Comparison of ENCODE assay signal across 13 cellular contexts in genomic region chr17:44795421-44795820, GRCh38. TPM values are rescaled to one million over a fixed set of nuclear protein-coding genes. Genes with fewer than 3 reads are reported as not detected.
A peak's percentile ranks its signal among the peaks of the same experiment; 100 is the strongest.
DNase-seq lines count a peak whose midpoint lies in the region; ATAC-seq, FAIRE-seq and TF ChIP-seq lines count a peak whose summit lies in the region.
"Had no signal": no experiment of that assay in that cellular context is flagged by ENCODE, and none has a peak within 500 bp of the region (broad histone marks: within the 10 kb centered on the region; RNA-seq: fewer than 3 reads in every experiment).

No MANE protein-coding gene starts in this region.

- H3K4me1 ChIP-seq in astrocyte (ENCODE audit: insufficient read depth, low read length), result peaks cover 35% of the 10 kb centered on the region
- peaks cover 27% of the 10 kb centered on the region for H3K4me1 ChIP-seq in keratinocyte (ENCODE audit: control insufficient read depth, extremely low read depth, insufficient read depth, low read length)
- peaks cover 5 to 9% (median 8%) of the 10 kb centered on the region in 3 donors for H3K4me1 ChIP-seq in skeletal muscle tissue (ENCODE audit: control insufficient read depth in 3 of 3, insufficient read depth in 3 of 3, low read length in 3 of 3)

- peak; percentile 6 for DNase-seq in H4 (ENCODE audit: low spot score)
- DNase-seq in astrocyte (ENCODE audit: low read depth), result no peak
- DNase-seq in keratinocyte (ENCODE audit: low read depth, low spot score), result no peak
- no peak for DNase-seq in activated CD4-positive, CD25-positive, alpha-beta regulatory T cell (lab: John Stamatoyannopoulos, UW)
- DNase-seq in stimulated activated naive CD8-positive, alpha-beta T cell treated with anti-CD3 and anti-CD28 coated beads, Interleukin-15, Interleukin-2, amounts not matched to agents 100 U/mL and 50 U/mL, for 24 hours, result no peak
- DNase-seq in GM19238 (ENCODE audit: insufficient read length, low spot score), result no peak
- DNase-seq: activated CD4-positive, alpha-beta T cell treated with anti-CD3 and anti-CD28 coated beads, Interleukin-2, amount 50 U/mL, for 1 hour had no signal

- no peak overlapping the region for H3K4me3 Mint-ChIP-seq in astrocyte (ENCODE audit: unreplicated experiment)
- H3K4me3 Mint-ChIP-seq: T-helper 1 cell treated with Interleukin-12 subunit alpha and Interleukin-12 subunit beta and Interleukin-4 antibody, amounts not matched to agents 30 μg/mL and 1 μg/mL, for 36 hours had no signal

- H4K20me1 ChIP-seq in astrocyte (ENCODE audit: insufficient read depth, low read length) (no peaks in the 10 kb centered on the region), keratinocyte (ENCODE audit: control insufficient read depth, extremely low read depth, insufficient read depth, low read length) (no peaks in the 10 kb centered on the region)

- no peaks in the 10 kb centered on the region for H3K27me3 Mint-ChIP-seq in astrocyte (ENCODE audit: low read depth, unreplicated experiment)

- H3K4me2 ChIP-seq in astrocyte (ENCODE audit: low read length), result peak overlapping the region; percentile 65
- peak overlapping the region; percentile 37 for H3K4me2 ChIP-seq in keratinocyte (ENCODE audit: control insufficient read depth, extremely low read depth, insufficient read depth, low read depth, low read length)

- H3K9me3 ChIP-seq in astrocyte (ENCODE audit: insufficient read depth, low read depth, low read length), result no peaks in the 10 kb centered on the region
- H3K9me3 ChIP-seq in keratinocyte (ENCODE audit: control insufficient read depth, low read depth, low read length), result no peaks in the 10 kb centered on the region
- no peaks in the 10 kb centered on the region for H3K9me3 ChIP-seq in skeletal muscle tissue (ENCODE audit: control insufficient read depth in 3 of 3, low read length in 3 of 3)

- H3K27ac Mint-ChIP-seq in astrocyte (ENCODE audit: unreplicated experiment), result peak overlapping the region; percentile 84
- H3K27ac Mint-ChIP-seq: T-helper 1 cell treated with Interleukin-12 subunit alpha and Interleukin-12 subunit beta and Interleukin-4 antibody, amounts not matched to agents 30 μg/mL and 1 μg/mL, for 36 hours had no signal

- H3K27ac ChIP-seq in astrocyte (ENCODE audit: low read depth, low read length) (peak overlapping the region; percentile 95), keratinocyte (ENCODE audit: control insufficient read depth, insufficient read depth, low read length) (peak overlapping the region; percentile 43), skeletal muscle tissue (ENCODE audit: low read depth, low read length) (peak overlapping the region; percentile 41)
- H3K27ac ChIP-seq: C4-2B had no signal

- H3K9ac ChIP-seq in astrocyte (ENCODE audit: low read length) (peak overlapping the region; percentile 67), keratinocyte (ENCODE audit: control insufficient read depth, extremely low read depth, insufficient read depth, low read length) (no peak overlapping the region), skeletal muscle tissue (ENCODE audit: low read depth in 1 of 3, low read length in 3 of 3) (no peak overlapping the region)

- peaks cover 5% of the 10 kb centered on the region for H3K79me2 ChIP-seq in astrocyte (ENCODE audit: insufficient read depth, low read length)
- H3K79me2 ChIP-seq in keratinocyte (ENCODE audit: control insufficient read depth, insufficient read depth, low read length), result no peaks in the 10 kb centered on the region

- TF ChIP-seq CTCF in astrocyte (IDR thresholded peaks at IDR 0.05; ENCODE audit: insufficient read depth, low read depth, low read length) (no peak), keratinocyte (optimal IDR thresholded peaks at IDR 0.05 in 1 of 3, IDR thresholded peaks at IDR 0.05 in 1 of 3, conservative IDR thresholded peaks at IDR 0.05 in 1 of 3; ENCODE audit: extremely low read depth in 1 of 3, insufficient read depth in 2 of 3, low read length in 3 of 3) (no peak)

- H3K9me3 Mint-ChIP-seq in astrocyte (ENCODE audit: unreplicated experiment), result no peaks in the 10 kb centered on the region
- H3K9me3 Mint-ChIP-seq: T-helper 1 cell treated with Interleukin-12 subunit alpha and Interleukin-12 subunit beta and Interleukin-4 antibody, amounts not matched to agents 30 μg/mL and 1 μg/mL, for 36 hours had no signal

- FAIRE-seq in astrocyte (lab: Jason Lieb, UNC) (no peak), keratinocyte (lab: Jason Lieb, UNC) (no peak)
- FAIRE-seq: bronchial epithelial cell had no signal

- H3K4me3 ChIP-seq in astrocyte (ENCODE audit: insufficient read depth, low read depth, low read length), result no peak overlapping the region
- H3K4me3 ChIP-seq in keratinocyte (ENCODE audit: control insufficient read depth in 2 of 3, extremely low read depth in 1 of 3, insufficient read depth in 2 of 3, low read depth in 1 of 3, low read length in 3 of 3), result no peak overlapping the region
- no peak overlapping the region for H3K4me3 ChIP-seq in skeletal muscle tissue (ENCODE audit: low read length in 3 of 3)

- H3K27me3 ChIP-seq in astrocyte (ENCODE audit: insufficient read depth, low read length), result no peaks in the 10 kb centered on the region
- H3K27me3 ChIP-seq in keratinocyte (ENCODE audit: control insufficient read depth, extremely low read depth, insufficient read depth, low read length), result no peaks in the 10 kb centered on the region
- peaks cover 0 to 3% (median 0%) of the 10 kb centered on the region in 3 donors for H3K27me3 ChIP-seq in skeletal muscle tissue (ENCODE audit: control insufficient read depth in 3 of 3, insufficient read depth in 3 of 3, low read length in 3 of 3)

- H3K36me3 ChIP-seq in astrocyte (ENCODE audit: insufficient read depth, low read length) (peaks cover 6% of the 10 kb centered on the region), keratinocyte (ENCODE audit: control insufficient read depth in 2 of 2, extremely low read depth in 1 of 2, insufficient read depth in 2 of 2, low read length in 2 of 2) (peaks cover 4 to 10% of the 10 kb centered on the region in 2 experiments), skeletal muscle tissue (ENCODE audit: control insufficient read depth in 3 of 3, insufficient read depth in 3 of 3, low read length in 3 of 3) (no peaks in the 10 kb centered on the region)

- dilution Hi-C loops in keratinocyte (cut with MboI; ENCODE audit: extremely low pct_ligation_motif_present, low sequenced_read_pairs), result no loop called here

- H2AFZ ChIP-seq in astrocyte (ENCODE audit: low read depth, low read length) (no peak overlapping the region), keratinocyte (ENCODE audit: control insufficient read depth, low read length) (no peak overlapping the region)

- peaks cover 32% of the 10 kb centered on the region for H3K4me1 Mint-ChIP-seq in astrocyte (ENCODE audit: low read depth, unreplicated experiment)

- ATAC-seq in stimulated activated naive CD8-positive, alpha-beta T cell treated with anti-CD3 and anti-CD28 coated beads, Interleukin-15, Interleukin-2, amounts not matched to agents 100 U/mL and 50 U/mL, for 24 hours, result no peak
- ATAC-seq in HG03457 (IDR thresholded peaks at IDR 0.05; ENCODE audit: unreplicated experiment), result no peak

- no peaks in the 10 kb centered on the region for H3K9me1 ChIP-seq in keratinocyte (ENCODE audit: control insufficient read depth, extremely low read depth, insufficient read depth, low read length)

- H3K36me3 Mint-ChIP-seq in astrocyte (ENCODE audit: low read depth, unreplicated experiment), result peaks cover 4% of the 10 kb centered on the region

RNA-seq across cellular contexts. Expression of gene GJC1, which starts 34.7 kb away (rescaled TPM):
- total RNA-seq in H4 (2014; rRNA removed; shearing (Covaris generic)), result 8.2 and 8.8 TPM in 2 replicates
- 28.0 and 38.4 TPM in 2 replicates for total RNA-seq in astrocyte
- polyA plus RNA-seq in keratinocyte, result 6.5 to 17.1 TPM (median 11.1 TPM) in 3 replicates
- 3.8 TPM for polyA plus RNA-seq in keratinocyte (2011; ENCODE audit: low read depth)
- polyA plus RNA-seq in keratinocyte (2011; cell fraction: cytosol; rRNA removed), result 4.0 and 6.4 TPM in 2 replicates
- 17.4 and 18.2 TPM in 2 replicates for polyA plus RNA-seq in keratinocyte (2011; cell fraction: nucleus; rRNA removed)
- 4.6 and 16.1 TPM in 2 replicates for polyA plus RNA-seq in keratinocyte (2012; ENCODE audit: low replicate concordance)
- polyA minus RNA-seq in keratinocyte, result 23.8 to 26.1 TPM (median 25.0 TPM) in 3 replicates
- polyA minus RNA-seq in keratinocyte (2011; cell fraction: cytosol; rRNA and poly(A)+ RNA removed), result 6.3 TPM
- polyA minus RNA-seq in keratinocyte (2011; cell fraction: nucleus; rRNA and poly(A)+ RNA removed), result 9.0 and 20.6 TPM in 2 replicates
- 24.5 TPM for total RNA-seq in skeletal muscle tissue

RNA-seq across cellular contexts. Expression of gene ADAM11, which starts 36.6 kb away (rescaled TPM):
- 1.4 and 2.3 TPM in 2 replicates for total RNA-seq in H4 (2014; rRNA removed; shearing (Covaris generic))
- total RNA-seq in astrocyte (0.43 and 0.65 TPM in 2 replicates), skeletal muscle tissue (0.52 TPM)
- 0.03 to 0.17 TPM (median 0.15 TPM) in 3 replicates for polyA plus RNA-seq in keratinocyte
- not detected for polyA plus RNA-seq in keratinocyte (2011; ENCODE audit: low read depth)
- 0.04 TPM in 1 of 2 replicates, not detected in the other for polyA plus RNA-seq in keratinocyte (2011; cell fraction: cytosol; rRNA removed)
- 0.08 and 0.15 TPM in 2 replicates for polyA plus RNA-seq in keratinocyte (2011; cell fraction: nucleus; rRNA removed)
- 0.06 TPM in 2 replicates for polyA plus RNA-seq in keratinocyte (2012; ENCODE audit: low replicate concordance)
- polyA minus RNA-seq in keratinocyte, result 0.03 to 0.20 TPM in 2 of 3 replicates, not detected in the other
- polyA minus RNA-seq in keratinocyte (2011; cell fraction: cytosol; rRNA and poly(A)+ RNA removed), result not detected
- not detected in 2 replicates for polyA minus RNA-seq in keratinocyte (2011; cell fraction: nucleus; rRNA and poly(A)+ RNA removed)

RNA-seq across cellular contexts. Expression of gene HIGD1B, which starts 52.3 kb away (rescaled TPM):
- total RNA-seq in H4 (2014; rRNA removed; shearing (Covaris generic)), result not detected in 2 replicates
- total RNA-seq in astrocyte, result not detected in 2 replicates
- polyA plus RNA-seq in keratinocyte, result not detected in 3 replicates
- polyA plus RNA-seq in keratinocyte (2011; ENCODE audit: low read depth), result not detected
- not detected in 2 replicates for polyA plus RNA-seq in keratinocyte (2011; cell fraction: cytosol; rRNA removed)
- not detected in 2 replicates for polyA plus RNA-seq in keratinocyte (2011; cell fraction: nucleus; rRNA removed)
- polyA plus RNA-seq in keratinocyte (2012; ENCODE audit: low replicate concordance), result 0.52 TPM in 1 of 2 replicates, not detected in the other
- polyA minus RNA-seq in keratinocyte, result not detected in 3 replicates
- not detected for polyA minus RNA-seq in keratinocyte (2011; cell fraction: cytosol; rRNA and poly(A)+ RNA removed)
- not detected in 2 replicates for polyA minus RNA-seq in keratinocyte (2011; cell fraction: nucleus; rRNA and poly(A)+ RNA removed)
- total RNA-seq in skeletal muscle tissue, result 8.9 TPM
- total RNA-seq: bronchial epithelial cell had no signal
- polyA plus RNA-seq: neural cell had no signal

Comparison
In these comparisons a context has a peak if more than half of its experiments do, and no peak if none do; other contexts are left out.
1. H3K27ac ChIP-seq: peak in every context shown above with its lines; median percentile 95 in astrocyte; 43 in keratinocyte; 41 in skeletal muscle tissue.